Comparison of ENCODE assay signal across 17 cellular contexts in genomic region chr19:30882411-30883005, GRCh38.
DNase-seq lines count a peak whose midpoint lies in the region; ATAC-seq and TF ChIP-seq lines count a peak whose summit lies in the region.
"Had no signal": no experiment of that assay in that cellular context is flagged by ENCODE, and none has a peak within 500 bp of the region (broad histone marks: within the 10 kb centered on the region; RNA-seq: fewer than 3 reads in every experiment).

No MANE protein-coding gene starts in this region.

- DNase-seq in NOMO-1 treated with DMSO at 0.1 percent for 48 hours (lab: John Stamatoyannopoulos, UW; ENCODE audit: unreplicated experiment) (peak; percentile 15), NOMO-1 treated with dmso at 0.1 percent for 144 hours (lab: John Stamatoyannopoulos, UW; ENCODE audit: unreplicated experiment) (no peak), MV-4-11 (lab: John Stamatoyannopoulos, UW) (peak; percentile 63), coronary artery (ENCODE audit: low spot score) (peak; percentile 47), pons (ENCODE audit: low spot score) (peak; percentile 23), DMS79 (lab: John Stamatoyannopoulos, UW) (no peak)
- DNase-seq in activated CD4-positive, CD25-positive, alpha-beta regulatory T cell treated with anti-CD3 and anti-CD28 coated beads, Interleukin-2, amount 50 U/mL, for 72 hours: no peak
- DNase-seq: COR-L47, Karpas-422, MM.1S, NCI-H1436, NCI-H2081, NCI-H510A, NCI-H774, SIG-M5 had no signal

- ATAC-seq in HG02678 (IDR thresholded peaks at IDR 0.05; ENCODE audit: unreplicated experiment): no peak

- H3K4me3 ChIP-seq in coronary artery: no peak overlapping the region
- H3K4me3 ChIP-seq: BLaER1 treated with 17β-estradiol and CSF1 and Interleukin-3, amounts not matched to agents 10 nM and 100 nM had no signal

- no peak for TF ChIP-seq CTCF in coronary artery (IDR thresholded peaks at IDR 0.05)

- H3K27ac ChIP-seq in coronary artery: no peak overlapping the region
- H3K27ac ChIP-seq: BLaER1 treated with 17β-estradiol and CSF1 and Interleukin-3, amounts not matched to agents 10 nM and 100 nM had no signal

Comparison
In these comparisons a context has a peak if more than half of its experiments do, and no peak if none do; other contexts are left out.
1. DNase-seq: peak in NOMO-1 treated with DMSO at 0.1 percent for 48 hours (single experiment), MV-4-11 (single experiment), coronary artery (single experiment) and pons (single experiment); none in NOMO-1 treated with dmso at 0.1 percent for 144 hours (single experiment), DMS79 (single experiment) and activated CD4-positive, CD25-positive, alpha-beta regulatory T cell treated with anti-CD3 and anti-CD28 coated beads, Interleukin-2, amount 50 U/mL, for 72 hours (single experiment).